In the genomic region with DNA sequence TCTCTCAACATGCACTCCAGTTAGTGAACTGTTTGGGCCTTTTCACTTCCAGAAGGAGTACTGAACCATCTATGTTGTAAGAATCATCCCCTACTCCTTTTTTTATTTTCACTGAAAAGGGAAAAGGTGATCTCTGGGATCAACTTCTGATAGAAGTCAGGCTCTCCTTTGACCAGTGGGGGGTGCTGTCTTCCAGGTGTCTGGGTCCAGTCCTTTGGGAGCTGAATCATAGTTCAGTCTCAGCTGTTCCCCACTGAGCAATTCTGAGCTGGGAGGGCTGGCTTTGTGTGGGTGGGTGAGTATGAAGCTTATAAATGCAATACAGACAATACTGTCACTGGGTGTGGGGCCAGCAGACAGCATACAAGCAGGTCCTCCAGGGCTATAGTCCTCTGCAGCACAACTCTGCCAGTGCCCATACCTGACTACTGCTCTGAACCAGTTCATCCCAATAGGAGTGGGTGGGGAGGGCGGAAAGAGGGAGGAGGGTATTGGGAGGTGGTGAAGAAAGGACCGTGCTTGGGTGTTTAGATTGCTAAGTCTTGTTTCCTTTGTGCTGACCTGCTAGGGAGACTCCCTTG, we compare ENCODE assay signal across 8 cellular contexts. TPM values are rescaled to one million over a fixed set of nuclear protein-coding genes. Genes with fewer than 3 reads are reported as not detected.
DNase-seq lines count a peak whose midpoint lies in the region; ATAC-seq and TF ChIP-seq lines count a peak whose summit lies in the region.

No MANE protein-coding gene starts in this region.

- no peak overlapping the region for H3K4me3 Mint-ChIP-seq in activated CD4-positive, alpha-beta T cell treated with anti-CD3 and anti-CD28 coated beads for 36 hours

- intact Hi-C loops in activated CD4-positive, alpha-beta T cell treated with anti-CD3 and anti-CD28 coated beads for 36 hours (cut with DNase I, micrococcal nuclease) = loop anchor here (1.0 to 5.0 kb wide), 5 partner anchors 12 to 331 kb away; partner anchors contain the start of gene SARS1 (in 2 of the 2)
- intact Hi-C loops in dorsolateral prefrontal cortex (cut with DNase I) = loop anchor here in 1 of 2 donors (2.0 to 5.0 kb wide), 2 partner anchors 62 to 196 kb away; partner anchors contain the start of gene SORT1

- ATAC-seq in activated CD4-positive, alpha-beta T cell treated with anti-CD3 and anti-CD28 coated beads for 36 hours = peak; percentile 92

- TF ChIP-seq CTCF in dorsolateral prefrontal cortex (IDR thresholded peaks at IDR 0.05 in 54 of 56, conservative IDR thresholded peaks at IDR 0.05 in 2 of 56; ENCODE audit: low read depth in 1 of 56, partially characterized antibody in 56 of 56) = peak; percentile 36 to 88 (median 72)

- H3K4me3 ChIP-seq in dorsolateral prefrontal cortex = no peak overlapping the region

- H3K27me3 Mint-ChIP-seq in activated CD4-positive, alpha-beta T cell treated with anti-CD3 and anti-CD28 coated beads for 36 hours = no peaks in the 10 kb centered on the region

- H3K27ac ChIP-seq in dorsolateral prefrontal cortex = peak overlapping the region in 53 of 59 donors; percentile 1 to 85 (median 57)

- H3K9me3 Mint-ChIP-seq in activated CD4-positive, alpha-beta T cell treated with anti-CD3 and anti-CD28 coated beads for 36 hours (ENCODE audit: low read depth) = no peaks in the 10 kb centered on the region

- POLR2A ChIA-PET in activated CD4-positive, alpha-beta T cell treated with anti-CD3 and anti-CD28 coated beads for 36 hours (lab: Charles Lee) = interaction anchor here (0.6 to 1.0 kb wide), 3 partner anchors 13 to 101 kb away, joined by 3 to 12 read pairs (median 4); partner anchors contain the start of gene SARS1

- no peaks in the 10 kb centered on the region for H3K36me3 Mint-ChIP-seq in activated CD4-positive, alpha-beta T cell treated with anti-CD3 and anti-CD28 coated beads for 36 hours (ENCODE audit: low read depth)

- no peaks in the 10 kb centered on the region for H3K27me3 ChIP-seq in dorsolateral prefrontal cortex

- CTCF ChIA-PET in activated CD4-positive, alpha-beta T cell treated with anti-CD3 and anti-CD28 coated beads for 36 hours (lab: Charles Lee) = interaction anchor here (0.6 to 2.8 kb wide), 22 partner anchors 9 to 358 kb away, joined by 3 to 45 read pairs (median 4); partner anchors contain the start of genes CYB561D1, PSMA5, PSRC1 and SARS1

- DNase-seq in DMS 273 (lab: John Stamatoyannopoulos, UW; ENCODE audit: unreplicated experiment) = peak; percentile 84
- no peak for DNase-seq in DMS 273 treated with DMSO at 0.1 percent for 48 hours (lab: John Stamatoyannopoulos, UW)
- peak; percentile 71 for DNase-seq in M059J (ENCODE audit: low read depth)
- peak; percentile 91 for DNase-seq in activated CD4-positive, alpha-beta T cell treated with anti-CD3 and anti-CD28 coated beads for 36 hours
- DNase-seq in dorsolateral prefrontal cortex = peak; percentile 16 to 85 (median 74)
- peak; percentile 94 for DNase-seq in myocyte (ENCODE audit: low read depth)
- DNase-seq in superior temporal gyrus (ENCODE audit: extremely low spot score) = peak; percentile 84
- no peak for DNase-seq in DMS79 (lab: John Stamatoyannopoulos, UW)

- peaks cover 26% of the 10 kb centered on the region for H3K4me1 Mint-ChIP-seq in activated CD4-positive, alpha-beta T cell treated with anti-CD3 and anti-CD28 coated beads for 36 hours

- no peak overlapping the region for H3K27ac Mint-ChIP-seq in activated CD4-positive, alpha-beta T cell treated with anti-CD3 and anti-CD28 coated beads for 36 hours

RNA-seq across cellular contexts. Expression of gene SARS1, which starts 12.5 kb away (rescaled TPM):
- 110 and 149 TPM in 2 replicates for total RNA-seq in M059J (2014; rRNA removed; shearing (Covaris generic))
- 100 to 1,000 TPM; 224 to 240 TPM for total RNA-seq in activated CD4-positive, alpha-beta T cell treated with anti-CD3 and anti-CD28 coated beads for 36 hours
- total RNA-seq in dorsolateral prefrontal cortex = 100 to 1,000 TPM; 109 to 280 (median 226) TPM
- 146 and 160 TPM in 2 replicates for total RNA-seq in myocyte
- polyA plus RNA-seq in myocyte (2012) = 348 TPM

RNA-seq across cellular contexts. Expression of gene CELSR2, which starts 48.1 kb away (rescaled TPM):
- total RNA-seq in M059J (2014; rRNA removed; shearing (Covaris generic)) = 3.7 and 6.9 TPM in 2 replicates
- 1 to 10 TPM; 1.9 to 2.0 TPM for total RNA-seq in activated CD4-positive, alpha-beta T cell treated with anti-CD3 and anti-CD28 coated beads for 36 hours
- total RNA-seq in dorsolateral prefrontal cortex (100 to 1,000 TPM; 115 to 213 (median 171) TPM), myocyte (0.31 and 0.43 TPM in 2 replicates)
- 2.0 TPM for polyA plus RNA-seq in myocyte (2012)

Comparison
In these comparisons a context has a peak if more than half of its experiments do, and no peak if none do; other contexts are left out.
1. DNase-seq: peak in DMS 273 (single experiment), M059J (single experiment), activated CD4-positive, alpha-beta T cell treated with anti-CD3 and anti-CD28 coated beads for 36 hours (single experiment), dorsolateral prefrontal cortex (10 of 10), myocyte (single experiment) and superior temporal gyrus (single experiment); none in DMS 273 treated with DMSO at 0.1 percent for 48 hours (single experiment) and DMS79 (single experiment).
2. RNA of gene CELSR2, which starts 48.1 kb away (total RNA-seq): 115 to 213 TPM in dorsolateral prefrontal cortex; 3.7 to 6.9 TPM in M059J, 1.9 to 2.0 TPM in activated CD4-positive, alpha-beta T cell treated with anti-CD3 and anti-CD28 coated beads for 36 hours and 0.31 to 0.43 TPM in myocyte; every median in the first group is over 10 times any median in the second.